8 cellular contexts compared by ENCODE assay signal in the genomic region with DNA sequence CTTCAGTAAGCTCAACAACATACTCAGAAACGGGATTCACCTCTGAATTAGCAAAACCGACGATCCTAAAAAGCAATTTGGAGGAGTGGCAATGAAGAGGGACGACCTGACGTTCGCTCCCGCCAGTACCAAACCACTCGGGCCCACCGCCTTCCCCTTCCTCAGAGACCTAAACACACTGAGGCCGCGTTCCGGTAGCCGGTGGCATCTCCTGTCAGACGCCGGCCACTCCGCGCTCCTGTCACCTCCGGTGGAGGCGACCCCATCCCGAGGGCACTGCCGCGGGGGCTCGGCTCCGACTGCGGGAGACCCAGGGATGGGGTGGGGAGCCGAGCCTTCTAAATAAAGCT. TPM values are rescaled to one million over a fixed set of nuclear protein-coding genes. Genes with fewer than 3 reads are reported as not detected.
DNase-seq lines count a peak whose midpoint lies in the region; ATAC-seq and TF ChIP-seq lines count a peak whose summit lies in the region.

No MANE protein-coding gene starts in this region.

- H3K27me3 ChIP-seq in RWPE2 (ENCODE audit: insufficient read depth, poor library complexity, severe bottlenecking) = no peaks in the 10 kb centered on the region

- H3K4me1 ChIP-seq in RWPE2 (ENCODE audit: insufficient read depth, poor library complexity, severe bottlenecking) = peaks cover 3% of the 10 kb centered on the region

- 0 to 1% methylated on average over 20 to 26 of the region's 26 CpGs for WGBS in lower leg skin, 2 donors

- H3K27me3 Mint-ChIP-seq in stimulated activated naive CD8-positive, alpha-beta T cell treated with anti-CD3 and anti-CD28 coated beads, Interleukin-15, amount 100 ng/mL, for 72 hours = no peaks in the 10 kb centered on the region

- TF ChIP-seq CTCF in RWPE2 (IDR thresholded peaks at IDR 0.05; ENCODE audit: poor library complexity, severe bottlenecking) (no peak), lower leg skin (IDR thresholded peaks at IDR 0.05) (no peak)

- H3K4me3 ChIP-seq in RWPE2 (ENCODE audit: severe bottlenecking) (peak overlapping the region; percentile 93), lower leg skin (ENCODE audit: low read depth, poor library complexity, severe bottlenecking) (peak overlapping the region; percentile 99)

- H3K9me3 Mint-ChIP-seq in stimulated activated naive CD8-positive, alpha-beta T cell treated with anti-CD3 and anti-CD28 coated beads, Interleukin-15, amount 100 ng/mL, for 72 hours = no peaks in the 10 kb centered on the region

- peaks cover 64% of the 10 kb centered on the region for H3K4me1 Mint-ChIP-seq in stimulated activated naive CD8-positive, alpha-beta T cell treated with anti-CD3 and anti-CD28 coated beads, Interleukin-15, amount 100 ng/mL, for 72 hours

- H3K9me3 ChIP-seq in RWPE2 (ENCODE audit: severe bottlenecking) = no peaks in the 10 kb centered on the region

- intact Hi-C loops in lower leg skin (cut with DNase I; ENCODE audit: low total_unique reads) = no loop called here

- DNase-seq in RWPE2 (ENCODE audit: low spot score) = no peak
- peak in 10 of 61 donors; percentile 0 to 45 (median 30) for DNase-seq in caudate nucleus (lab: John Stamatoyannopoulos, UW)
- DNase-seq in lower leg skin (ENCODE audit: low spot score in 2 of 2) = peak; percentile 23 to 90
- peak; percentile 35 to 39 for DNase-seq in stimulated activated naive CD8-positive, alpha-beta T cell treated with anti-CD3 and anti-CD28 coated beads, Interleukin-15, amount 100 ng/mL, for 72 hours
- DNase-seq in amniotic stem cell (lab: John Stamatoyannopoulos, UW) = no peak
- no peak for DNase-seq in NCI-H2196 treated with DMSO at 0.1 percent for 48 hours (lab: John Stamatoyannopoulos, UW; ENCODE audit: unreplicated experiment)

- ATAC-seq in GM18511 (IDR thresholded peaks at IDR 0.05; ENCODE audit: unreplicated experiment) (peak; percentile 17), HG02852 (IDR thresholded peaks at IDR 0.05; ENCODE audit: unreplicated experiment) (peak; percentile 13), RWPE2 (ENCODE audit: low read depth) (peak; percentile 3; the same call in 2 of the 3 replicates)
- peak; percentile 11 for ATAC-seq in stimulated activated naive CD8-positive, alpha-beta T cell treated with anti-CD3 and anti-CD28 coated beads, Interleukin-15, amount 100 ng/mL, for 72 hours

- peak overlapping the region; percentile 88 to 97 for H3K27ac Mint-ChIP-seq in stimulated activated naive CD8-positive, alpha-beta T cell treated with anti-CD3 and anti-CD28 coated beads, Interleukin-15, amount 100 ng/mL, for 72 hours

- H3K36me3 ChIP-seq in RWPE2 (ENCODE audit: low read depth) = peaks cover 6% of the 10 kb centered on the region

- H3K27ac ChIP-seq in RWPE2 (ENCODE audit: poor library complexity, severe bottlenecking) = peak overlapping the region; percentile 44
- H3K27ac ChIP-seq in caudate nucleus (ENCODE audit: low read depth, low read length) = peak overlapping the region; percentile 88

- H3K4me3 Mint-ChIP-seq in stimulated activated naive CD8-positive, alpha-beta T cell treated with anti-CD3 and anti-CD28 coated beads, Interleukin-15, amount 100 ng/mL, for 72 hours = peak overlapping the region; percentile 87 to 95

- no peak for TF ChIP-seq POLR2A in lower leg skin (IDR thresholded peaks at IDR 0.05)

RNA-seq across cellular contexts. Expression of a gene that starts 0.6 kb away (rescaled TPM):
- 10 to 100 TPM; 26.0 to 29.9 (median 29.5) TPM for total RNA-seq in lower leg skin

RNA-seq across cellular contexts. Expression of a gene that starts 11.4 kb away (rescaled TPM):
- total RNA-seq in lower leg skin = 10 to 100 TPM; 12.3 to 17.9 (median 14.1) TPM

RNA-seq across cellular contexts. Expression of a gene that starts 45.7 kb away (rescaled TPM):
- total RNA-seq in lower leg skin = 1 to 10 TPM; 2.9 to 9.2 (median 5.8) TPM

RNA-seq across cellular contexts. Expression of a gene that starts 52.2 kb away (rescaled TPM):
- 10 to 100 TPM; 55.9 to 72.3 (median 65.7) TPM for total RNA-seq in lower leg skin

Comparison
In these comparisons a context has a peak if more than half of its experiments do, and no peak if none do; other contexts are left out.
1. DNase-seq: peak in lower leg skin (2 of 2) and stimulated activated naive CD8-positive, alpha-beta T cell treated with anti-CD3 and anti-CD28 coated beads, Interleukin-15, amount 100 ng/mL, for 72 hours (2 of 2); none in RWPE2 (single experiment), amniotic stem cell (single experiment) and NCI-H2196 treated with DMSO at 0.1 percent for 48 hours (single experiment).
2. Peak in every context shown above with its lines, with median percentiles within 50 percentile points of each other: ATAC-seq.